ENCODE assay signal across 13 cellular contexts in genomic region chrX:129006491-129006890, GRCh38.
"Had no signal": no experiment of that assay in that cellular context is flagged by ENCODE, and none has a peak within 500 bp of the region (broad histone marks: within the 10 kb centered on the region; RNA-seq: fewer than 3 reads in every experiment).

No MANE protein-coding gene starts in this region.

- H3K4me1 Mint-ChIP-seq: activated B cell treated with CpG ODN at 0.5 μM for 24 hours; activated naive CD4-positive, alpha-beta T cell treated with anti-CD3 and anti-CD28 coated beads, Interleukin-2, amount 50 U/mL, for 24 hours; stimulated activated naive CD8-positive, alpha-beta T cell treated with anti-CD3 and anti-CD28 coated beads, Interleukin-15, amount 100 ng/mL, for 72 hours had no signal

- H3K36me3 Mint-ChIP-seq: activated naive CD4-positive, alpha-beta T cell treated with anti-CD3 and anti-CD28 coated beads, Interleukin-2, amount 50 U/mL, for 24 hours; type B pancreatic cell had no signal

- H3K4me3 Mint-ChIP-seq: activated B cell treated with CpG ODN at 0.5 μM for 24 hours; activated CD8-positive, alpha-beta T cell treated with anti-CD3 and anti-CD28 coated beads for 36 hours; activated naive CD4-positive, alpha-beta T cell treated with anti-CD3 and anti-CD28 coated beads, Interleukin-2, amount 50 U/mL, for 24 hours; activated T-cell treated with anti-CD3 and anti-CD28 coated beads, Interleukin-2, amount 50 U/mL, for 4 hours; stimulated activated naive CD8-positive, alpha-beta T cell treated with anti-CD3 and anti-CD28 coated beads, Interleukin-15, amount 100 ng/mL, for 72 hours; type B pancreatic cell had no signal

- H3K27ac Mint-ChIP-seq: activated B cell treated with CpG ODN at 0.5 μM for 24 hours; activated CD8-positive, alpha-beta T cell treated with anti-CD3 and anti-CD28 coated beads for 36 hours; activated naive CD4-positive, alpha-beta T cell treated with anti-CD3 and anti-CD28 coated beads, Interleukin-2, amount 50 U/mL, for 24 hours; stimulated activated naive CD8-positive, alpha-beta T cell treated with anti-CD3 and anti-CD28 coated beads, Interleukin-15, amount 100 ng/mL, for 72 hours; type B pancreatic cell had no signal

- DNase-seq: activated B cell treated with CpG ODN at 0.5 μM for 24 hours; activated CD4-positive, alpha-beta T cell treated with anti-CD3 and anti-CD28 coated beads for 48 hours; activated CD8-positive, alpha-beta T cell treated with anti-CD3 and anti-CD28 coated beads for 36 hours; activated effector memory CD4-positive, alpha-beta T cell treated with anti-CD3 and anti-CD28 coated beads, Interleukin-2, amount 50 U/mL, for 16 hours; activated T-cell treated with anti-CD3 and anti-CD28 coated beads, Interleukin-2, amount 50 U/mL, for 4 hours; adrenal gland; hippocampal formation; ovary; right lobe of liver; stimulated activated CD4-positive, alpha-beta T cell treated with anti-CD3 and anti-CD28 coated beads, Interleukin-1b, Interleukin-23, amount 100 ng/mL, for 48 hours; stimulated activated naive CD8-positive, alpha-beta T cell treated with anti-CD3 and anti-CD28 coated beads, Interleukin-15, amount 100 ng/mL, for 72 hours had no signal

- H3K9me3 Mint-ChIP-seq: activated B cell treated with CpG ODN at 0.5 μM for 24 hours; activated CD8-positive, alpha-beta T cell treated with anti-CD3 and anti-CD28 coated beads for 36 hours; activated naive CD4-positive, alpha-beta T cell treated with anti-CD3 and anti-CD28 coated beads, Interleukin-2, amount 50 U/mL, for 24 hours; activated T-cell treated with anti-CD3 and anti-CD28 coated beads, Interleukin-2, amount 50 U/mL, for 4 hours; stimulated activated naive CD8-positive, alpha-beta T cell treated with anti-CD3 and anti-CD28 coated beads, Interleukin-15, amount 100 ng/mL, for 72 hours; type B pancreatic cell had no signal

- H3K27me3 Mint-ChIP-seq: activated B cell treated with CpG ODN at 0.5 μM for 24 hours; activated CD8-positive, alpha-beta T cell treated with anti-CD3 and anti-CD28 coated beads for 36 hours; stimulated activated naive CD8-positive, alpha-beta T cell treated with anti-CD3 and anti-CD28 coated beads, Interleukin-15, amount 100 ng/mL, for 72 hours; type B pancreatic cell had no signal

- ATAC-seq: activated CD8-positive, alpha-beta T cell treated with anti-CD3 and anti-CD28 coated beads for 36 hours; activated T-cell treated with anti-CD3 and anti-CD28 coated beads, Interleukin-2, amount 50 U/mL, for 4 hours; right lobe of liver; stimulated activated naive CD8-positive, alpha-beta T cell treated with anti-CD3 and anti-CD28 coated beads, Interleukin-15, amount 100 ng/mL, for 72 hours had no signal
